Comparison of ENCODE assay signal across 11 cellular contexts in genomic region chr11:128484172-128484571, GRCh38.
DNase-seq lines count a peak whose midpoint lies in the region; ATAC-seq and TF ChIP-seq lines count a peak whose summit lies in the region.
"Had no signal": no experiment of that assay in that cellular context is flagged by ENCODE, and none has a peak within 500 bp of the region (broad histone marks: within the 10 kb centered on the region; RNA-seq: fewer than 3 reads in every experiment).

No MANE protein-coding gene starts in this region.

- H3K27me3 Mint-ChIP-seq in stimulated activated naive CD8-positive, alpha-beta T cell treated with anti-CD3 and anti-CD28 coated beads, Interleukin-15, Interleukin-2, amounts not matched to agents 100 ng/mL and 50 ng/mL, for 24 hours = no peaks in the 10 kb centered on the region
- no peaks in the 10 kb centered on the region for H3K27me3 Mint-ChIP-seq in activated CD8-positive, alpha-beta T cell treated with anti-CD3 and anti-CD28 coated beads, Interleukin-2, amount 10 ng/mL, durations not matched to agents 7 days and 5 days (ENCODE audit: low read depth)

- CTCF ChIA-PET in activated CD8-positive, alpha-beta T cell treated with anti-CD3 and anti-CD28 coated beads, Interleukin-2, amount 10 ng/mL, durations not matched to agents 7 days and 5 days (lab: Charles Lee) = interaction anchor here (0.9 to 6.8 kb wide), 12 partner anchors 9 to 312 kb away, joined by 3 to 42 read pairs (median 6); no protein-coding TSS in a partner anchor

- H3K27ac Mint-ChIP-seq in stimulated activated naive CD8-positive, alpha-beta T cell treated with anti-CD3 and anti-CD28 coated beads, Interleukin-15, Interleukin-2, amounts not matched to agents 100 ng/mL and 50 ng/mL, for 24 hours = peak overlapping the region; percentile 97
- peak overlapping the region; percentile 88 for H3K27ac Mint-ChIP-seq in activated CD8-positive, alpha-beta T cell treated with anti-CD3 and anti-CD28 coated beads, Interleukin-2, amount 10 ng/mL, durations not matched to agents 7 days and 5 days

- peaks cover 99% of the 10 kb centered on the region for H3K4me1 Mint-ChIP-seq in stimulated activated naive CD8-positive, alpha-beta T cell treated with anti-CD3 and anti-CD28 coated beads, Interleukin-15, Interleukin-2, amounts not matched to agents 100 ng/mL and 50 ng/mL, for 24 hours (ENCODE audit: low read depth)
- H3K4me1 Mint-ChIP-seq in activated CD8-positive, alpha-beta T cell treated with anti-CD3 and anti-CD28 coated beads, Interleukin-2, amount 10 ng/mL, durations not matched to agents 7 days and 5 days (ENCODE audit: low read depth) = peaks cover 95% of the 10 kb centered on the region

- no peak for DNase-seq in stimulated activated naive CD8-positive, alpha-beta T cell treated with anti-CD3 and anti-CD28 coated beads, Interleukin-15, Interleukin-2, amounts not matched to agents 100 U/mL and 50 U/mL, for 24 hours
- DNase-seq in activated CD8-positive, alpha-beta T cell treated with anti-CD3 and anti-CD28 coated beads, Interleukin-2, amount 10 ng/mL, durations not matched to agents 7 days and 5 days = no peak
- DNase-seq in left lung (no peak), sciatic nerve (ENCODE audit: low spot score) (no peak), NCI-H2227 (lab: John Stamatoyannopoulos, UW; ENCODE audit: unreplicated experiment) (no peak)
- DNase-seq: midbrain; NCI-H1048; stimulated activated CD4-positive, alpha-beta T cell treated with anti-CD3 and anti-CD28 coated beads, Interleukin-4, amount 100 ng/mL, for 4 hours had no signal

- peaks cover 43 to 72% of the 10 kb centered on the region in 2 donors for H3K4me1 ChIP-seq in left lung

- H3K4me3 ChIP-seq in left lung = no peak overlapping the region

- H3K27me3 ChIP-seq in left lung = no peaks in the 10 kb centered on the region

- H3K9me3 Mint-ChIP-seq in stimulated activated naive CD8-positive, alpha-beta T cell treated with anti-CD3 and anti-CD28 coated beads, Interleukin-15, Interleukin-2, amounts not matched to agents 100 ng/mL and 50 ng/mL, for 24 hours = no peaks in the 10 kb centered on the region
- H3K9me3 Mint-ChIP-seq in activated CD8-positive, alpha-beta T cell treated with anti-CD3 and anti-CD28 coated beads, Interleukin-2, amount 10 ng/mL, durations not matched to agents 7 days and 5 days (ENCODE audit: insufficient read depth) = no peaks in the 10 kb centered on the region

- peaks cover 0 to 78% of the 10 kb centered on the region in 2 donors for H3K36me3 ChIP-seq in left lung

- H3K9me3 ChIP-seq in left lung = no peaks in the 10 kb centered on the region

- POLR2A ChIA-PET in activated CD8-positive, alpha-beta T cell treated with anti-CD3 and anti-CD28 coated beads, Interleukin-2, amount 10 ng/mL, durations not matched to agents 7 days and 5 days (lab: Charles Lee) = interaction anchor here (1.1 to 16.8 kb wide), 9 partner anchors 10 to 182 kb away, joined by 3 to 175 read pairs (median 14); no protein-coding TSS in a partner anchor

- peak overlapping the region; percentile 82 for H3K4me3 Mint-ChIP-seq in stimulated activated naive CD8-positive, alpha-beta T cell treated with anti-CD3 and anti-CD28 coated beads, Interleukin-15, Interleukin-2, amounts not matched to agents 100 ng/mL and 50 ng/mL, for 24 hours
- H3K4me3 Mint-ChIP-seq in activated CD8-positive, alpha-beta T cell treated with anti-CD3 and anti-CD28 coated beads, Interleukin-2, amount 10 ng/mL, durations not matched to agents 7 days and 5 days = peak overlapping the region; percentile 63

- no peak for ATAC-seq in stimulated activated naive CD8-positive, alpha-beta T cell treated with anti-CD3 and anti-CD28 coated beads, Interleukin-15, Interleukin-2, amounts not matched to agents 100 U/mL and 50 U/mL, for 24 hours
- no peak for ATAC-seq in activated CD8-positive, alpha-beta T cell treated with anti-CD3 and anti-CD28 coated beads, Interleukin-2, amount 10 ng/mL, durations not matched to agents 7 days and 5 days
- no peak for ATAC-seq in left lung
- ATAC-seq in sciatic nerve = no peak
- no peak for ATAC-seq in HG02840 (IDR thresholded peaks at IDR 0.05; ENCODE audit: low FRiP score, unreplicated experiment)
- no peak for ATAC-seq in HG02870 (IDR thresholded peaks at IDR 0.05; ENCODE audit: unreplicated experiment)

- H3K27ac ChIP-seq in left lung = peak overlapping the region; percentile 68 to 75

- intact Hi-C loops in left lung (cut with DNase I) = no loop called here
- intact Hi-C loops in sciatic nerve (cut with DNase I) = no loop called here

- TF ChIP-seq CTCF in left lung (IDR thresholded peaks at IDR 0.05) = no peak

- H3K36me3 Mint-ChIP-seq in stimulated activated naive CD8-positive, alpha-beta T cell treated with anti-CD3 and anti-CD28 coated beads, Interleukin-15, Interleukin-2, amounts not matched to agents 100 ng/mL and 50 ng/mL, for 24 hours (ENCODE audit: low read depth) = peaks cover 97% of the 10 kb centered on the region
- peaks cover 94% of the 10 kb centered on the region for H3K36me3 Mint-ChIP-seq in activated CD8-positive, alpha-beta T cell treated with anti-CD3 and anti-CD28 coated beads, Interleukin-2, amount 10 ng/mL, durations not matched to agents 7 days and 5 days (ENCODE audit: low read depth)
